ENCODE assay signal across 1 cellular context in the genomic region with DNA sequence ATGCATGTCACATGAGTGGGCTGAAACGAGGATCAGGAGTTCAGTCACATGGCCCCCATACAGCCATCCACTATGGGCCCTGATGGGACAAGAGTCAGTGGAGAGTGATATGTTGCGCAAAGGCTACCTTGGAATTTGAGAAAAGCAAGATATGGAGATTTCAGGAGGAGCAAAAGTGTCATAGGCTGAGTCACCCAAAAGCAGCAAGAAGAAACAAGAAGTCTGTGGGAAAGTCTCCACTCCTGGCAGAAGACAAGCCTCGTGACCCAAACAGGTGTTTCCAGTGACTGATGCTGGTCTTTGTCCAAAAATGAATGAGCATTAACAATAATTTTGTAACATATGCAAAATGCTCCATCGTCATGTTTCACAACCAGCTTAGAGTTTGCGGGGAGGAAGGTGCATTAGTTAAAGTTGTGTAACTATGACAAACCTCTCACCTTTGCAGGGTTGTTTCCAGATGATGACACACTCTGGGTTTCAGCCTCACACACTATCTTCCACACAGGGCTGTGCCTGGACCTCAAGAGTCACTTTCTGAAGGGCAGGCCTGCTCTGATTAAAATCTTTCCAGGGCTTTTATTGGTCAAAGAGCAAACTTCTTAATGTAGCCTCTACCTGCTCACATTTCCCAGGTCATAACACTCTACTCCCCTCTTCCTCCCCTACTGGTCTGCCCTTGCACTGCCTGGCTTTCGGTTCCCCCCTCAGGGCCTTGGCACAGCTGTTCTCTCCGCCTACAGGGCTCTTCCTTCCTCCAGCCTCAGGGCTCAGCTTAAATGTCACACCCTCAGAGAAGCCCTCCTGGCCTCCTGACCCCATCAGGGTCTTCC.
TF ChIP-seq lines count a peak whose summit lies in the region.

No MANE protein-coding gene starts in this region.

TF ChIP-seq in GM12878, 131 proteins besides CTCF, POLR2A, EP300 and RAD21 (continued from another document and continues in another):
- TF ChIP-seq, protein P1, sequence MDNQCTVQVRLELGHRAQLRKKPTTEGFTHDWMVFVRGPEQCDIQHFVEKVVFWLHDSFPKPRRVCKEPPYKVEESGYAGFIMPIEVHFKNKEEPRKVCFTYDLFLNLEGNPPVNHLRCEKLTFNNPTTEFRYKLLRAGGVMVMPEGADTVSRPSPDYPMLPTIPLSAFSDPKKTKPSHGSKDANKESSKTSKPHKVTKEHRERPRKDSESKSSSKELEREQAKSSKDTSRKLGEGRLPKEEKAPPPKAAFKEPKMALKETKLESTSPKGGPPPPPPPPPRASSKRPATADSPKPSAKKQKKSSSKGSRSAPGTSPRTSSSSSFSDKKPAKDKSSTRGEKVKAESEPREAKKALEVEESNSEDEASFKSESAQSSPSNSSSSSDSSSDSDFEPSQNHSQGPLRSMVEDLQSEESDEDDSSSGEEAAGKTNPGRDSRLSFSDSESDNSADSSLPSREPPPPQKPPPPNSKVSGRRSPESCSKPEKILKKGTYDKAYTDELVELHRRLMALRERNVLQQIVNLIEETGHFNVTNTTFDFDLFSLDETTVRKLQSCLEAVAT (IDR thresholded peaks at IDR 0.05): peak; percentile 84; the same call in 1 of the 2 replicates
- peak; percentile 68 for TF ChIP-seq MEF2B (IDR thresholded peaks at IDR 0.05; ENCODE audit: partially characterized antibody, poor library complexity, severe bottlenecking)
- TF ChIP-seq, protein P2, sequence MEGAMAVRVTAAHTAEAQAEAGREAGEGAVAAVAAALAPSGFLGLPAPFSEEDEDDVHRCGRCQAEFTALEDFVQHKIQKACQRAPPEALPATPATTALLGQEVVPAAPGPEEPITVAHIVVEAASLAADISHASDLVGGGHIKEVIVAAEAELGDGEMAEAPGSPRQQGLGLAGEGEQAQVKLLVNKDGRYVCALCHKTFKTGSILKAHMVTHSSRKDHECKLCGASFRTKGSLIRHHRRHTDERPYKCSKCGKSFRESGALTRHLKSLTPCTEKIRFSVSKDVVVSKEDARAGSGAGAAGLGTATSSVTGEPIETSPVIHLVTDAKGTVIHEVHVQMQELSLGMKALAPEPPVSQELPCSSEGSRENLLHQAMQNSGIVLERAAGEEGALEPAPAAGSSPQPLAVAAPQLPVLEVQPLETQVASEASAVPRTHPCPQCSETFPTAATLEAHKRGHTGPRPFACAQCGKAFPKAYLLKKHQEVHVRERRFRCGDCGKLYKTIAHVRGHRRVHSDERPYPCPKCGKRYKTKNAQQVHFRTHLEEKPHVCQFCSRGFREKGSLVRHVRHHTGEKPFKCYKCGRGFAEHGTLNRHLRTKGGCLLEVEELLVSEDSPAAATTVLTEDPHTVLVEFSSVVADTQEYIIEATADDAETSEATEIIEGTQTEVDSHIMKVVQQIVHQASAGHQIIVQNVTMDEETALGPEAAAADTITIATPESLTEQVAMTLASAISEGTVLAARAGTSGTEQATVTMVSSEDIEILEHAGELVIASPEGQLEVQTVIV (IDR thresholded peaks at IDR 0.05; ENCODE audit: borderline replicate concordance, partially characterized antibody): no peak
- peak; percentile 88 for TF ChIP-seq IRF4 (IDR thresholded peaks at IDR 0.05; ENCODE audit: low read depth, low read length)
- TF ChIP-seq KDM1A (IDR thresholded peaks at IDR 0.05; ENCODE audit: borderline replicate concordance): no peak
- TF ChIP-seq RB1 (IDR thresholded peaks at IDR 0.05; ENCODE audit: borderline replicate concordance): no peak; the same call in 1 of the 2 replicates
- no peak for TF ChIP-seq SUPT20H (IDR thresholded peaks at IDR 0.05; ENCODE audit: borderline replicate concordance, control insufficient read depth, low read depth, low read length)
- TF ChIP-seq ZNF217 (IDR thresholded peaks at IDR 0.05): peak; percentile 57; the same call in 1 of the 2 replicates
- TF ChIP-seq, protein P3, sequence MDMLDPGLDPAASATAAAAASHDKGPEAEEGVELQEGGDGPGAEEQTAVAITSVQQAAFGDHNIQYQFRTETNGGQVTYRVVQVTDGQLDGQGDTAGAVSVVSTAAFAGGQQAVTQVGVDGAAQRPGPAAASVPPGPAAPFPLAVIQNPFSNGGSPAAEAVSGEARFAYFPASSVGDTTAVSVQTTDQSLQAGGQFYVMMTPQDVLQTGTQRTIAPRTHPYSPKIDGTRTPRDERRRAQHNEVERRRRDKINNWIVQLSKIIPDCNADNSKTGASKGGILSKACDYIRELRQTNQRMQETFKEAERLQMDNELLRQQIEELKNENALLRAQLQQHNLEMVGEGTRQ (IDR thresholded peaks at IDR 0.05; ENCODE audit: borderline replicate concordance, low read depth, low read length): peak; percentile 29; the same call in 1 of the 2 replicates
- TF ChIP-seq SMAD1 (IDR thresholded peaks at IDR 0.05; ENCODE audit: low read depth, partially characterized antibody): peak; percentile 84
- TF ChIP-seq SMC3 (IDR thresholded peaks at IDR 0.05; ENCODE audit: borderline replicate concordance, low read length): 0 out of 2 replicates have a peak, but pooled peaks have one; percentile 1
- peak; percentile 91 for TF ChIP-seq MTA2 (IDR thresholded peaks at IDR 0.05; ENCODE audit: low read depth)
- TF ChIP-seq CREM (IDR thresholded peaks at IDR 0.05; ENCODE audit: low read depth): peak; percentile 79; the same call in 1 of the 2 replicates
- TF ChIP-seq ZNF24 (IDR thresholded peaks at IDR 0.05): peak; percentile 24; the same call in 1 of the 2 replicates
- no peak for TF ChIP-seq NRF1 (conservative IDR thresholded peaks at IDR 0.05; ENCODE audit: low read depth, low read length)
- TF ChIP-seq, protein P4, sequence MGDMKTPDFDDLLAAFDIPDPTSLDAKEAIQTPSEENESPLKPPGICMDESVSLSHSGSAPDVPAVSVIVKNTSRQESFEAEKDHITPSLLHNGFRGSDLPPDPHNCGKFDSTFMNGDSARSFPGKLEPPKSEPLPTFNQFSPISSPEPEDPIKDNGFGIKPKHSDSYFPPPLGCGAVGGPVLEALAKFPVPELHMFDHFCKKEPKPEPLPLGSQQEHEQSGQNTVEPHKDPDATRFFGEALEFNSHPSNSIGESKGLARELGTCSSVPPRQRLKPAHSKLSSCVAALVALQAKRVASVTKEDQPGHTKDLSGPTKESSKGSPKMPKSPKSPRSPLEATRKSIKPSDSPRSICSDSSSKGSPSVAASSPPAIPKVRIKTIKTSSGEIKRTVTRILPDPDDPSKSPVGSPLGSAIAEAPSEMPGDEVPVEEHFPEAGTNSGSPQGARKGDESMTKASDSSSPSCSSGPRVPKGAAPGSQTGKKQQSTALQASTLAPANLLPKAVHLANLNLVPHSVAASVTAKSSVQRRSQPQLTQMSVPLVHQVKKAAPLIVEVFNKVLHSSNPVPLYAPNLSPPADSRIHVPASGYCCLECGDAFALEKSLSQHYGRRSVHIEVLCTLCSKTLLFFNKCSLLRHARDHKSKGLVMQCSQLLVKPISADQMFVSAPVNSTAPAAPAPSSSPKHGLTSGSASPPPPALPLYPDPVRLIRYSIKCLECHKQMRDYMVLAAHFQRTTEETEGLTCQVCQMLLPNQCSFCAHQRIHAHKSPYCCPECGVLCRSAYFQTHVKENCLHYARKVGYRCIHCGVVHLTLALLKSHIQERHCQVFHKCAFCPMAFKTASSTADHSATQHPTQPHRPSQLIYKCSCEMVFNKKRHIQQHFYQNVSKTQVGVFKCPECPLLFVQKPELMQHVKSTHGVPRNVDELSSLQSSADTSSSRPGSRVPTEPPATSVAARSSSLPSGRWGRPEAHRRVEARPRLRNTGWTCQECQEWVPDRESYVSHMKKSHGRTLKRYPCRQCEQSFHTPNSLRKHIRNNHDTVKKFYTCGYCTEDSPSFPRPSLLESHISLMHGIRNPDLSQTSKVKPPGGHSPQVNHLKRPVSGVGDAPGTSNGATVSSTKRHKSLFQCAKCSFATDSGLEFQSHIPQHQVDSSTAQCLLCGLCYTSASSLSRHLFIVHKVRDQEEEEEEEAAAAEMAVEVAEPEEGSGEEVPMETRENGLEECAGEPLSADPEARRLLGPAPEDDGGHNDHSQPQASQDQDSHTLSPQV (IDR thresholded peaks at IDR 0.05): 0 out of 2 replicates have a peak, but pooled peaks have one; percentile 87
- TF ChIP-seq, protein P5, sequence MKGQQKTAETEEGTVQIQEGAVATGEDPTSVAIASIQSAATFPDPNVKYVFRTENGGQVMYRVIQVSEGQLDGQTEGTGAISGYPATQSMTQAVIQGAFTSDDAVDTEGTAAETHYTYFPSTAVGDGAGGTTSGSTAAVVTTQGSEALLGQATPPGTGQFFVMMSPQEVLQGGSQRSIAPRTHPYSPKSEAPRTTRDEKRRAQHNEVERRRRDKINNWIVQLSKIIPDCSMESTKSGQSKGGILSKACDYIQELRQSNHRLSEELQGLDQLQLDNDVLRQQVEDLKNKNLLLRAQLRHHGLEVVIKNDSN (IDR thresholded peaks at IDR 0.05; ENCODE audit: borderline replicate concordance, extremely low read length, insufficient read depth, low read depth, low read length): peak; percentile 52
- no peak for TF ChIP-seq RELA (IDR thresholded peaks at IDR 0.05; ENCODE audit: borderline replicate concordance, partially characterized antibody)
- peak; percentile 34; the same call in 1 of the 2 replicates for TF ChIP-seq MEF2A (IDR thresholded peaks at IDR 0.05; ENCODE audit: insufficient read depth, low read depth, low read length)
- TF ChIP-seq SPI1 (IDR thresholded peaks at IDR 0.05; ENCODE audit: borderline replicate concordance, insufficient read depth, low read depth, low read length): peak; percentile 90
- no peak; the same call in 1 of the 2 replicates for TF ChIP-seq JUND (IDR thresholded peaks at IDR 0.05; ENCODE audit: low read depth, low read length)
- TF ChIP-seq IKZF1 (conservative IDR thresholded peaks at IDR 0.05): peak; percentile 89
- no peak for TF ChIP-seq KAT2A (conservative IDR thresholded peaks at IDR 0.05; ENCODE audit: control insufficient read depth, low read depth, low read length)
- no peak for TF ChIP-seq HDAC2 (IDR thresholded peaks at IDR 0.05)
- TF ChIP-seq, protein P6, sequence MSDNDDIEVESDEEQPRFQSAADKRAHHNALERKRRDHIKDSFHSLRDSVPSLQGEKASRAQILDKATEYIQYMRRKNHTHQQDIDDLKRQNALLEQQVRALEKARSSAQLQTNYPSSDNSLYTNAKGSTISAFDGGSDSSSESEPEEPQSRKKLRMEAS (IDR thresholded peaks at IDR 0.05; ENCODE audit: low read depth, low read length): peak; percentile 36; the same call in 1 of the 2 replicates
- no peak for TF ChIP-seq MYC (IDR thresholded peaks at IDR 0.05; ENCODE audit: insufficient read depth, insufficient read length, insufficient replicate concordance, low read length, severe bottlenecking)
- TF ChIP-seq, protein P7, sequence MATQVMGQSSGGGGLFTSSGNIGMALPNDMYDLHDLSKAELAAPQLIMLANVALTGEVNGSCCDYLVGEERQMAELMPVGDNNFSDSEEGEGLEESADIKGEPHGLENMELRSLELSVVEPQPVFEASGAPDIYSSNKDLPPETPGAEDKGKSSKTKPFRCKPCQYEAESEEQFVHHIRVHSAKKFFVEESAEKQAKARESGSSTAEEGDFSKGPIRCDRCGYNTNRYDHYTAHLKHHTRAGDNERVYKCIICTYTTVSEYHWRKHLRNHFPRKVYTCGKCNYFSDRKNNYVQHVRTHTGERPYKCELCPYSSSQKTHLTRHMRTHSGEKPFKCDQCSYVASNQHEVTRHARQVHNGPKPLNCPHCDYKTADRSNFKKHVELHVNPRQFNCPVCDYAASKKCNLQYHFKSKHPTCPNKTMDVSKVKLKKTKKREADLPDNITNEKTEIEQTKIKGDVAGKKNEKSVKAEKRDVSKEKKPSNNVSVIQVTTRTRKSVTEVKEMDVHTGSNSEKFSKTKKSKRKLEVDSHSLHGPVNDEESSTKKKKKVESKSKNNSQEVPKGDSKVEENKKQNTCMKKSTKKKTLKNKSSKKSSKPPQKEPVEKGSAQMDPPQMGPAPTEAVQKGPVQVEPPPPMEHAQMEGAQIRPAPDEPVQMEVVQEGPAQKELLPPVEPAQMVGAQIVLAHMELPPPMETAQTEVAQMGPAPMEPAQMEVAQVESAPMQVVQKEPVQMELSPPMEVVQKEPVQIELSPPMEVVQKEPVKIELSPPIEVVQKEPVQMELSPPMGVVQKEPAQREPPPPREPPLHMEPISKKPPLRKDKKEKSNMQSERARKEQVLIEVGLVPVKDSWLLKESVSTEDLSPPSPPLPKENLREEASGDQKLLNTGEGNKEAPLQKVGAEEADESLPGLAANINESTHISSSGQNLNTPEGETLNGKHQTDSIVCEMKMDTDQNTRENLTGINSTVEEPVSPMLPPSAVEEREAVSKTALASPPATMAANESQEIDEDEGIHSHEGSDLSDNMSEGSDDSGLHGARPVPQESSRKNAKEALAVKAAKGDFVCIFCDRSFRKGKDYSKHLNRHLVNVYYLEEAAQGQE (IDR thresholded peaks at IDR 0.05; ENCODE audit: low read depth, low read length): no peak
- TF ChIP-seq ESRRA (IDR thresholded peaks at IDR 0.05; ENCODE audit: low read length): no peak
- TF ChIP-seq, protein P8, sequence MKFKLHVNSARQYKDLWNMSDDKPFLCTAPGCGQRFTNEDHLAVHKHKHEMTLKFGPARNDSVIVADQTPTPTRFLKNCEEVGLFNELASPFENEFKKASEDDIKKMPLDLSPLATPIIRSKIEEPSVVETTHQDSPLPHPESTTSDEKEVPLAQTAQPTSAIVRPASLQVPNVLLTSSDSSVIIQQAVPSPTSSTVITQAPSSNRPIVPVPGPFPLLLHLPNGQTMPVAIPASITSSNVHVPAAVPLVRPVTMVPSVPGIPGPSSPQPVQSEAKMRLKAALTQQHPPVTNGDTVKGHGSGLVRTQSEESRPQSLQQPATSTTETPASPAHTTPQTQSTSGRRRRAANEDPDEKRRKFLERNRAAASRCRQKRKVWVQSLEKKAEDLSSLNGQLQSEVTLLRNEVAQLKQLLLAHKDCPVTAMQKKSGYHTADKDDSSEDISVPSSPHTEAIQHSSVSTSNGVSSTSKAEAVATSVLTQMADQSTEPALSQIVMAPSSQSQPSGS (IDR thresholded peaks at IDR 0.05; ENCODE audit: low read length): peak; percentile 89
- no peak for TF ChIP-seq FOXK2 (IDR thresholded peaks at IDR 0.05)
- TF ChIP-seq BACH1 (IDR thresholded peaks at IDR 0.05; ENCODE audit: borderline replicate concordance): peak; percentile 48; the same call in 1 of the 2 replicates
- peak; percentile 47; the same call in 1 of the 2 replicates for TF ChIP-seq PAX5 (IDR thresholded peaks at IDR 0.05; ENCODE audit: borderline replicate concordance, low read depth, low read length)
- TF ChIP-seq, protein P9, sequence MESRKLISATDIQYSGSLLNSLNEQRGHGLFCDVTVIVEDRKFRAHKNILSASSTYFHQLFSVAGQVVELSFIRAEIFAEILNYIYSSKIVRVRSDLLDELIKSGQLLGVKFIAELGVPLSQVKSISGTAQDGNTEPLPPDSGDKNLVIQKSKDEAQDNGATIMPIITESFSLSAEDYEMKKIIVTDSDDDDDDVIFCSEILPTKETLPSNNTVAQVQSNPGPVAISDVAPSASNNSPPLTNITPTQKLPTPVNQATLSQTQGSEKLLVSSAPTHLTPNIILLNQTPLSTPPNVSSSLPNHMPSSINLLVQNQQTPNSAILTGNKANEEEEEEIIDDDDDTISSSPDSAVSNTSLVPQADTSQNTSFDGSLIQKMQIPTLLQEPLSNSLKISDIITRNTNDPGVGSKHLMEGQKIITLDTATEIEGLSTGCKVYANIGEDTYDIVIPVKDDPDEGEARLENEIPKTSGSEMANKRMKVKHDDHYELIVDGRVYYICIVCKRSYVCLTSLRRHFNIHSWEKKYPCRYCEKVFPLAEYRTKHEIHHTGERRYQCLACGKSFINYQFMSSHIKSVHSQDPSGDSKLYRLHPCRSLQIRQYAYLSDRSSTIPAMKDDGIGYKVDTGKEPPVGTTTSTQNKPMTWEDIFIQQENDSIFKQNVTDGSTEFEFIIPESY (IDR thresholded peaks at IDR 0.05): no peak
- TF ChIP-seq SMAD5 (IDR thresholded peaks at IDR 0.05; ENCODE audit: low read depth): no peak; the same call in 1 of the 2 replicates
- TF ChIP-seq KLF5 (IDR thresholded peaks at IDR 0.05; ENCODE audit: partially characterized antibody): peak; percentile 34
